In the genomic region with DNA sequence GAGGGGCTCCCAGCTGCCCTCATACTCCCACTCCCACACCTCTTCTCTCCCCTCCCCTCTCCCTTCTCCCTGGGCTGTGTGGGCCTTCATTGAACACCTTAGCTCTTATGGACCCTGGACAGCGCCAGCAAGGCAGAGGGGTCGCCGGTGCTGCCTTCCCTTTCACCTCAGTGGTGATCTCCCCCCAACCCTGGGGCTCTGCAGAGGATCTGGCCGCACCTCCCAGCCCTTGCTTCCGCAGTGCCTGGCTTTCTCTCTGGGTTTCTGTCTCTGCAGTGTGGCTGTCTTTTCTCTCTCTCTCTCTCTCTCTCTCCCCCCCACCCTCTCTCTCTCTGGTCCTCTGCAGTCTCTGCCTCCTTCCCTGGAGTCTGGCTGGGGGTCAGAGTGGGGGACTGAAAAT, we compare ENCODE assay signal across 15 cellular contexts.
DNase-seq lines count a peak whose midpoint lies in the region; ATAC-seq and TF ChIP-seq lines count a peak whose summit lies in the region.
"Had no signal": no experiment of that assay in that cellular context is flagged by ENCODE, and none has a peak within 500 bp of the region (broad histone marks: within the 10 kb centered on the region; RNA-seq: fewer than 3 reads in every experiment).

No MANE protein-coding gene starts in this region.

- H3K4me1 ChIP-seq in HEK293 (ENCODE audit: control insufficient read depth, insufficient read depth, low read length), result peaks cover 2% of the 10 kb centered on the region; the same call in 1 of the 2 replicates
- peaks cover 9% of the 10 kb centered on the region for H3K4me1 ChIP-seq in iPS-18a (ENCODE audit: control insufficient read depth, low read depth, low read length)

- TF ChIP-seq CTCF in HEK293 (tag by site-specific recombination; IDR thresholded peaks at IDR 0.05), result no peak
- no peak for TF ChIP-seq CTCF in retinal pigment epithelial cell (conservative IDR thresholded peaks at IDR 0.05; ENCODE audit: low read depth, low read length)
- no peak for TF ChIP-seq CTCF in GM13976 (IDR thresholded peaks at IDR 0.05; ENCODE audit: borderline replicate concordance, control extremely low read depth, extremely low read depth, insufficient read depth, missing control alignments)

- no peaks in the 10 kb centered on the region for H3K9me3 ChIP-seq in HEK293 (ENCODE audit: control insufficient read depth, insufficient read depth, low read depth, low read length)
- H3K9me3 ChIP-seq in iPS-18a (ENCODE audit: control insufficient read depth, low read depth, low read length), result no peaks in the 10 kb centered on the region
- H3K9me3 ChIP-seq: body of pancreas, gastroesophageal sphincter had no signal

- H3K36me3 ChIP-seq in HEK293 (ENCODE audit: control insufficient read depth in 2 of 2, insufficient read depth in 1 of 2, low read length in 2 of 2), result no peaks in the 10 kb centered on the region; a peak in 1 of 3 replicates
- no peaks in the 10 kb centered on the region for H3K36me3 ChIP-seq in iPS-18a (ENCODE audit: control insufficient read depth, low read depth, low read length)
- H3K36me3 ChIP-seq: gastroesophageal sphincter had no signal

- DNase-seq in retinal pigment epithelial cell (ENCODE audit: low read depth), result no peak
- DNase-seq in NCI-H1417 (lab: John Stamatoyannopoulos, UW), result no peak
- no peak for DNase-seq in AG08396 (ENCODE audit: low spot score)
- no peak for DNase-seq in GM13976 (ENCODE audit: low spot score)
- DNase-seq: activated CD4-positive, alpha-beta memory T cell treated with anti-CD3 and anti-CD28 coated beads for 36 hours; activated effector memory CD4-positive, alpha-beta T cell treated with anti-CD3 and anti-CD28 coated beads, Interleukin-2, amount 50 U/mL, for 16 hours; body of pancreas; CD4-positive, CD25-positive, alpha-beta regulatory T cell; EL; KG1 had no signal

- no peak for ATAC-seq in HG03342 (IDR thresholded peaks at IDR 0.05; ENCODE audit: unreplicated experiment)
- ATAC-seq: body of pancreas, gastroesophageal sphincter had no signal

- CTCF ChIA-PET in HEK293 (lab: Yijun Ruan, JAX), result interaction anchor here (0.6 to 1.2 kb wide), 2 partner anchors 21 to 196 kb away, joined by 4 to 9 read pairs; no protein-coding TSS in a partner anchor

- POLR2A ChIA-PET in HEK293 (lab: Yijun Ruan, JAX), result interaction anchor here (1.8 to 2.1 kb wide), 2 partner anchors 14 to 75 kb away, joined by 5 to 13 read pairs; a partner anchor contains a TSS

- no peak overlapping the region for H3K4me3 ChIP-seq in HEK293 (ENCODE audit: low read depth, low read length)
- H3K4me3 ChIP-seq in iPS-18a (ENCODE audit: low read length), result peak overlapping the region; percentile 91
- peak overlapping the region; percentile 73 for H3K4me3 ChIP-seq in retinal pigment epithelial cell (ENCODE audit: low read length)
- H3K4me3 ChIP-seq: body of pancreas, gastroesophageal sphincter had no signal

- no peak overlapping the region for H3K9ac ChIP-seq in iPS-18a (ENCODE audit: low read length)

- no peaks in the 10 kb centered on the region for H3K27me3 ChIP-seq in iPS-18a (ENCODE audit: control insufficient read depth, insufficient read depth, low read length)
- H3K27me3 ChIP-seq: body of pancreas had no signal

- in situ Hi-C loops in GM13976 (cut with MboI; ENCODE audit: low sequenced_read_pairs, unreplicated experiment), result no loop called here

- no peak overlapping the region for H3K27ac ChIP-seq in HEK293 (ENCODE audit: extremely low read depth, low read depth, low read length)
- H3K27ac ChIP-seq in angular gyrus (ENCODE audit: low read depth, low read length), result peak overlapping the region; percentile 52
- H3K27ac ChIP-seq in iPS-18a (ENCODE audit: low read length), result no peak overlapping the region
- H3K27ac ChIP-seq: gastroesophageal sphincter had no signal

TF ChIP-seq in HEK293, 187 proteins besides CTCF, POLR2A, EP300 and RAD21:
- TF ChIP-seq ZNF596 (tag by site-specific recombination; IDR thresholded peaks at IDR 0.05), result peak; percentile 60
- TF ChIP-seq, protein P1, sequence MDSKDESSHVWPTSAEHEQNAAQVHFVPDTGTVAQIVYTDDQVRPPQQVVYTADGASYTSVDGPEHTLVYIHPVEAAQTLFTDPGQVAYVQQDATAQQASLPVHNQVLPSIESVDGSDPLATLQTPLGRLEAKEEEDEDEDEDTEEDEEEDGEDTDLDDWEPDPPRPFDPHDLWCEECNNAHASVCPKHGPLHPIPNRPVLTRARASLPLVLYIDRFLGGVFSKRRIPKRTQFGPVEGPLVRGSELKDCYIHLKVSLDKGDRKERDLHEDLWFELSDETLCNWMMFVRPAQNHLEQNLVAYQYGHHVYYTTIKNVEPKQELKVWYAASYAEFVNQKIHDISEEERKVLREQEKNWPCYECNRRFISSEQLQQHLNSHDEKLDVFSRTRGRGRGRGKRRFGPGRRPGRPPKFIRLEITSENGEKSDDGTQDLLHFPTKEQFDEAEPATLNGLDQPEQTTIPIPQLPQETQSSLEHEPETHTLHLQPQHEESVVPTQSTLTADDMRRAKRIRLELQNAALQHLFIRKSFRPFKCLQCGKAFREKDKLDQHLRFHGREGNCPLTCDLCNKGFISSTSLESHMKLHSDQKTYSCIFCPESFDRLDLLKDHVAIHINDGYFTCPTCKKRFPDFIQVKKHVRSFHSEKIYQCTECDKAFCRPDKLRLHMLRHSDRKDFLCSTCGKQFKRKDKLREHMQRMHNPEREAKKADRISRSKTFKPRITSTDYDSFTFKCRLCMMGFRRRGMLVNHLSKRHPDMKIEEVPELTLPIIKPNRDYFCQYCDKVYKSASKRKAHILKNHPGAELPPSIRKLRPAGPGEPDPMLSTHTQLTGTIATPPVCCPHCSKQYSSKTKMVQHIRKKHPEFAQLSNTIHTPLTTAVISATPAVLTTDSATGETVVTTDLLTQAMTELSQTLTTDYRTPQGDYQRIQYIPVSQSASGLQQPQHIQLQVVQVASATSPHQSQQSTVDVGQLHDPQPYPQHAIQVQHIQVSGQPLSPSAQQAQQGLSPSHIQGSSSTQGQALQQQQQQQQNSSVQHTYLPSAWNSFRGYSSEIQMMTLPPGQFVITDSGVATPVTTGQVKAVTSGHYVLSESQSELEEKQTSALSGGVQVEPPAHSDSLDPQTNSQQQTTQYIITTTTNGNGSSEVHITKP (tag by site-specific recombination; IDR thresholded peaks at IDR 0.05), result peak; percentile 75
- TF ChIP-seq, protein P2, sequence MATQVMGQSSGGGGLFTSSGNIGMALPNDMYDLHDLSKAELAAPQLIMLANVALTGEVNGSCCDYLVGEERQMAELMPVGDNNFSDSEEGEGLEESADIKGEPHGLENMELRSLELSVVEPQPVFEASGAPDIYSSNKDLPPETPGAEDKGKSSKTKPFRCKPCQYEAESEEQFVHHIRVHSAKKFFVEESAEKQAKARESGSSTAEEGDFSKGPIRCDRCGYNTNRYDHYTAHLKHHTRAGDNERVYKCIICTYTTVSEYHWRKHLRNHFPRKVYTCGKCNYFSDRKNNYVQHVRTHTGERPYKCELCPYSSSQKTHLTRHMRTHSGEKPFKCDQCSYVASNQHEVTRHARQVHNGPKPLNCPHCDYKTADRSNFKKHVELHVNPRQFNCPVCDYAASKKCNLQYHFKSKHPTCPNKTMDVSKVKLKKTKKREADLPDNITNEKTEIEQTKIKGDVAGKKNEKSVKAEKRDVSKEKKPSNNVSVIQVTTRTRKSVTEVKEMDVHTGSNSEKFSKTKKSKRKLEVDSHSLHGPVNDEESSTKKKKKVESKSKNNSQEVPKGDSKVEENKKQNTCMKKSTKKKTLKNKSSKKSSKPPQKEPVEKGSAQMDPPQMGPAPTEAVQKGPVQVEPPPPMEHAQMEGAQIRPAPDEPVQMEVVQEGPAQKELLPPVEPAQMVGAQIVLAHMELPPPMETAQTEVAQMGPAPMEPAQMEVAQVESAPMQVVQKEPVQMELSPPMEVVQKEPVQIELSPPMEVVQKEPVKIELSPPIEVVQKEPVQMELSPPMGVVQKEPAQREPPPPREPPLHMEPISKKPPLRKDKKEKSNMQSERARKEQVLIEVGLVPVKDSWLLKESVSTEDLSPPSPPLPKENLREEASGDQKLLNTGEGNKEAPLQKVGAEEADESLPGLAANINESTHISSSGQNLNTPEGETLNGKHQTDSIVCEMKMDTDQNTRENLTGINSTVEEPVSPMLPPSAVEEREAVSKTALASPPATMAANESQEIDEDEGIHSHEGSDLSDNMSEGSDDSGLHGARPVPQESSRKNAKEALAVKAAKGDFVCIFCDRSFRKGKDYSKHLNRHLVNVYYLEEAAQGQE (tag by site-specific recombination; IDR thresholded peaks at IDR 0.05), result peak; percentile 98
- TF ChIP-seq ZNF776 (tag by site-specific recombination; IDR thresholded peaks at IDR 0.05; ENCODE audit: borderline replicate concordance), result no peak
- peak; percentile 22; the same call in 1 of the 2 replicates for TF ChIP-seq PRDM1 (tag by site-specific recombination; IDR thresholded peaks at IDR 0.05)
- TF ChIP-seq EGR2 (tag by site-specific recombination; IDR thresholded peaks at IDR 0.05; ENCODE audit: low read depth), result peak; percentile 72
- TF ChIP-seq, protein P3, sequence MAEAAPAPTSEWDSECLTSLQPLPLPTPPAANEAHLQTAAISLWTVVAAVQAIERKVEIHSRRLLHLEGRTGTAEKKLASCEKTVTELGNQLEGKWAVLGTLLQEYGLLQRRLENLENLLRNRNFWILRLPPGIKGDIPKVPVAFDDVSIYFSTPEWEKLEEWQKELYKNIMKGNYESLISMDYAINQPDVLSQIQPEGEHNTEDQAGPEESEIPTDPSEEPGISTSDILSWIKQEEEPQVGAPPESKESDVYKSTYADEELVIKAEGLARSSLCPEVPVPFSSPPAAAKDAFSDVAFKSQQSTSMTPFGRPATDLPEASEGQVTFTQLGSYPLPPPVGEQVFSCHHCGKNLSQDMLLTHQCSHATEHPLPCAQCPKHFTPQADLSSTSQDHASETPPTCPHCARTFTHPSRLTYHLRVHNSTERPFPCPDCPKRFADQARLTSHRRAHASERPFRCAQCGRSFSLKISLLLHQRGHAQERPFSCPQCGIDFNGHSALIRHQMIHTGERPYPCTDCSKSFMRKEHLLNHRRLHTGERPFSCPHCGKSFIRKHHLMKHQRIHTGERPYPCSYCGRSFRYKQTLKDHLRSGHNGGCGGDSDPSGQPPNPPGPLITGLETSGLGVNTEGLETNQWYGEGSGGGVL (tag by site-specific recombination; IDR thresholded peaks at IDR 0.05), result peak; percentile 45
- TF ChIP-seq, protein P4, sequence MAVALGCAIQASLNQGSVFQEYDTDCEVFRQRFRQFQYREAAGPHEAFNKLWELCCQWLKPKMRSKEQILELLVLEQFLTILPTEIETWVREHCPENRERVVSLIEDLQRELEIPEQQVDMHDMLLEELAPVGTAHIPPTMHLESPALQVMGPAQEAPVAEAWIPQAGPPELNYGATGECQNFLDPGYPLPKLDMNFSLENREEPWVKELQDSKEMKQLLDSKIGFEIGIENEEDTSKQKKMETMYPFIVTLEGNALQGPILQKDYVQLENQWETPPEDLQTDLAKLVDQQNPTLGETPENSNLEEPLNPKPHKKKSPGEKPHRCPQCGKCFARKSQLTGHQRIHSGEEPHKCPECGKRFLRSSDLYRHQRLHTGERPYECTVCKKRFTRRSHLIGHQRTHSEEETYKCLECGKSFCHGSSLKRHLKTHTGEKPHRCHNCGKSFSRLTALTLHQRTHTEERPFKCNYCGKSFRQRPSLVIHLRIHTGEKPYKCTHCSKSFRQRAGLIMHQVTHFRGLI (tag by site-specific recombination; IDR thresholded peaks at IDR 0.05), result no peak
- peak; percentile 65 for TF ChIP-seq ZFHX2 (tag by site-specific recombination; conservative IDR thresholded peaks at IDR 0.05)
